8 cellular contexts compared by ENCODE assay signal in the genomic region with DNA sequence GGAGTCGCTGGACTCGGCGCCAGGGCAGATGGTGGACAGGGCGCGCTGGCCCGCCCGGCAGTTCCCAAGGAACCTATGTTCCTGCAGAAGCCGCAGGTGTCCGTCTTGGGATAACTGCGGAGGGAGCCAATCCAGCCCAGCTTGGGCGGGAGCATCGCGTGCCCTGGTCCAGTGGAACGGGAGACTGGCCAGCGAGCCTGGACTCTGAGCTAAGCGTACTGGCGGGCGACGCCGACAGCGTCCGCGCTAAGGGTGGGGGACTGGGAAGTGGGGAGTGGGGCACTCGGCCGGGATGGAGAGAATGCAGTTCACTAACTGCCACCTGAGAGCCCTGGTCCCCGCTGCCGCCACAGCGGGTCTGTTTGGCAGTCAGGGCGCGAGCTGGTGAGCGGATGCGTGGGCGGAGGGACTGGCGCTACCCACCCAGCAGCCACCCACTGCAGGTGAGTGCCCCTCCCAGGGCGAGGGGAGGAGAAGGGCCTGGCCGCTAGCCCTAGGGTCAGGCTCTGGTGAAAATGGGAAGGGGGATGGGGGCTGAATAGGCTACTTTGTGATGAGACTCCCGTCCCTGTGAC. TPM values are rescaled to one million over a fixed set of nuclear protein-coding genes. Genes with fewer than 3 reads are reported as not detected.
A peak's percentile ranks its signal among the peaks of the same experiment; 100 is the strongest.
DNase-seq lines count a peak whose midpoint lies in the region; ATAC-seq and TF ChIP-seq lines count a peak whose summit lies in the region.

No MANE protein-coding gene starts in this region.

- H3K27me3 ChIP-seq in H7 (ENCODE audit: control insufficient read depth, insufficient read depth, low read length) (peaks cover 75% of the 10 kb centered on the region), gastrocnemius medialis (no peaks in the 10 kb centered on the region)

- H3K4me3 ChIP-seq in H7 (ENCODE audit: insufficient read depth, low read depth, low read length) (peak overlapping the region; percentile 67; the same call in 1 of the 2 replicates), gastrocnemius medialis (peak overlapping the region; percentile 67 to 93 (median 71))

- DNase-seq in H7, result peak; percentile 73
- DNase-seq in activated CD8-positive, alpha-beta memory T cell treated with anti-CD3 and anti-CD28 coated beads, Interleukin-2, amount 50 U/mL, for 4 hours, result peak; percentile 41
- peak; percentile 47 for DNase-seq in glomerular visceral epithelial cell (ENCODE audit: extremely low spot score)
- no peak for DNase-seq in gastrocnemius medialis
- DNase-seq in OCI-M1 (lab: John Stamatoyannopoulos, UW), result no peak

- H3K27ac ChIP-seq in gastrocnemius medialis, result peak overlapping the region in 2 of 4 donors; percentile 79 to 87

- no peaks in the 10 kb centered on the region for H3K9me3 ChIP-seq in gastrocnemius medialis

- intact Hi-C loops in gastrocnemius medialis (cut with DNase I; ENCODE audit: low total_unique reads), result loop anchor here (2.0 to 10.0 kb wide), 6 partner anchors 147 to 427 kb away; partner anchors contain the start of genes EOLA2, MTM1 and MTMR1

- no peak for TF ChIP-seq POLR2A in gastrocnemius medialis (IDR thresholded peaks at IDR 0.05)

- H3K4me1 ChIP-seq in gastrocnemius medialis, result peaks cover 0 to 9% of the 10 kb centered on the region in 2 donors

- in situ Hi-C loops in gastrocnemius medialis (cut with MboI; ENCODE audit: low sequenced_read_pairs in 4 of 4), result loop anchor here in 2 of 4 donors (25.0 kb wide), 1 partner anchor 400 kb away; no protein-coding TSS in a partner anchor

- ATAC-seq in gastrocnemius medialis (no peak), HG02588 (IDR thresholded peaks at IDR 0.05; ENCODE audit: unreplicated experiment) (no peak), HG03457 (IDR thresholded peaks at IDR 0.05; ENCODE audit: unreplicated experiment) (no peak), HG03432 (IDR thresholded peaks at IDR 0.05; ENCODE audit: unreplicated experiment) (no peak)

- TF ChIP-seq CTCF in gastrocnemius medialis (IDR thresholded peaks at IDR 0.05 in 4 of 5, conservative IDR thresholded peaks at IDR 0.05 in 1 of 5), result no peak

- H3K36me3 ChIP-seq in H7 (replicated peaks; ENCODE audit: control insufficient read depth, insufficient read depth, low read length) (no peaks in the 10 kb centered on the region), gastrocnemius medialis (no peaks in the 10 kb centered on the region)

RNA-seq across cellular contexts. Expression of gene MAMLD1, which starts 1.3 kb away (rescaled TPM):
- total RNA-seq in H7 (2014; rRNA removed; shearing (Covaris generic)), result 0.31 and 1.1 TPM in 2 replicates
- 1 to 10 TPM; 1.2 to 2.0 (median 1.6) TPM for total RNA-seq in gastrocnemius medialis

Comparison
In these comparisons a context has a peak if more than half of its experiments do, and no peak if none do; other contexts are left out.
1. DNase-seq: peak in H7 (single experiment), activated CD8-positive, alpha-beta memory T cell treated with anti-CD3 and anti-CD28 coated beads, Interleukin-2, amount 50 U/mL, for 4 hours (single experiment) and glomerular visceral epithelial cell (single experiment); none in gastrocnemius medialis (0 of 2) and OCI-M1 (single experiment).